ENCODE assay signal across 26 cellular contexts in genomic region chr13:38340624-38341023, GRCh38.
"Had no signal": no experiment of that assay in that cellular context is flagged by ENCODE, and none has a peak within 500 bp of the region (broad histone marks: within the 10 kb centered on the region; RNA-seq: fewer than 3 reads in every experiment).

No MANE protein-coding gene starts in this region.

- H3K4me3 Mint-ChIP-seq: dendritic cell treated with granulocyte-macrophage colony-stimulating factor and Interleukin-4, amounts not matched to agents 40 ng/mL and 50 ng/mL, for 4 days; effector memory CD8-positive, alpha-beta T cell; endodermal cell; naive thymus-derived CD4-positive, alpha-beta T cell had no signal

- H3K4me3 ChIP-seq: colonic mucosa, esophagus squamous epithelium, gastrocnemius medialis, heart right ventricle, left lung, lower lobe of right lung had no signal

- H3K4me1 Mint-ChIP-seq: naive thymus-derived CD4-positive, alpha-beta T cell had no signal

- H3K9me3 Mint-ChIP-seq: dendritic cell treated with granulocyte-macrophage colony-stimulating factor and Interleukin-4, amounts not matched to agents 40 ng/mL and 50 ng/mL, for 4 days; effector memory CD8-positive, alpha-beta T cell; endodermal cell; naive thymus-derived CD4-positive, alpha-beta T cell had no signal

- H3K9me3 ChIP-seq: colonic mucosa, esophagus squamous epithelium, gastrocnemius medialis, heart right ventricle, left lung, lower lobe of right lung had no signal

- H3K27ac ChIP-seq: colonic mucosa, epithelial cell of prostate, esophagus squamous epithelium, gastrocnemius medialis, heart right ventricle, left lung, lower lobe of right lung had no signal

- H3K4me1 ChIP-seq: colonic mucosa, esophagus squamous epithelium, gastrocnemius medialis, heart right ventricle, left lung, lower lobe of right lung had no signal

- ATAC-seq: effector memory CD8-positive, alpha-beta T cell; esophagus mucosa; gastrocnemius medialis; heart right ventricle; left cardiac atrium; left lung; left ventricle myocardium superior; lower lobe of right lung; naive thymus-derived CD4-positive, alpha-beta T cell had no signal

- H3K36me3 Mint-ChIP-seq: naive thymus-derived CD4-positive, alpha-beta T cell had no signal

- DNase-seq: colonic mucosa; cortex of kidney; effector CD8-positive, alpha-beta T cell; effector memory CD8-positive, alpha-beta T cell; endodermal cell; esophagus squamous epithelium; foreskin fibroblast; foreskin melanocyte; gastrocnemius medialis; glutamatergic neuron; head of caudate nucleus; heart right ventricle; hippocampal formation; left cardiac atrium; left lung; left ventricle myocardium superior; lower lobe of right lung; mesendoderm; midbrain; naive thymus-derived CD4-positive, alpha-beta T cell had no signal

- H3K27ac Mint-ChIP-seq: dendritic cell treated with granulocyte-macrophage colony-stimulating factor and Interleukin-4, amounts not matched to agents 40 ng/mL and 50 ng/mL, for 4 days; effector memory CD8-positive, alpha-beta T cell; endodermal cell had no signal

- H3K27me3 ChIP-seq: colonic mucosa, esophagus squamous epithelium, gastrocnemius medialis, heart right ventricle, left lung had no signal

- H3K36me3 ChIP-seq: colonic mucosa, esophagus squamous epithelium, gastrocnemius medialis, heart right ventricle, left lung, lower lobe of right lung had no signal

- H3K27me3 Mint-ChIP-seq: dendritic cell treated with granulocyte-macrophage colony-stimulating factor and Interleukin-4, amounts not matched to agents 40 ng/mL and 50 ng/mL, for 4 days had no signal

- FAIRE-seq: endometrium, islet of Langerhans, keratinocyte had no signal
